In genomic region chr17:49997256-49997735, GRCh38 we compare ENCODE assay signal across 2 cellular contexts.
TF ChIP-seq lines count a peak whose summit lies in the region.

No MANE protein-coding gene starts in this region.

TF ChIP-seq in GM23338, 12 proteins besides CTCF, POLR2A, EP300 and RAD21:
- no peak for TF ChIP-seq STAT1 (IDR thresholded peaks at IDR 0.05; ENCODE audit: unreplicated experiment)
- TF ChIP-seq EZH2phosphoT487 (IDR thresholded peaks at IDR 0.05; ENCODE audit: unreplicated experiment), result no peak
- peak; percentile 8 for TF ChIP-seq EZH2 (IDR thresholded peaks at IDR 0.05; ENCODE audit: low read depth, unreplicated experiment)

TF ChIP-seq in H1, 55 proteins besides CTCF, POLR2A, EP300 and RAD21:
- TF ChIP-seq CHD1 (IDR thresholded peaks at IDR 0.05; ENCODE audit: low read depth, low read length), result no peak
- no peak for TF ChIP-seq POU5F1 (IDR thresholded peaks at IDR 0.05; ENCODE audit: low read depth, low read length)
- no peak for TF ChIP-seq SP1 (IDR thresholded peaks at IDR 0.05; ENCODE audit: low read depth, low read length)
- no peak for TF ChIP-seq HDAC6 (IDR thresholded peaks at IDR 0.05; ENCODE audit: low read depth, low read length)
- TF ChIP-seq PHF8 (conservative IDR thresholded peaks at IDR 0.05; ENCODE audit: low read depth, low read length), result no peak
- TF ChIP-seq CBX5 (IDR thresholded peaks at IDR 0.05; ENCODE audit: low read depth, low read length), result no peak
- TF ChIP-seq JUND (IDR thresholded peaks at IDR 0.05; ENCODE audit: low read length), result no peak
- TF ChIP-seq ATF2 (IDR thresholded peaks at IDR 0.05; ENCODE audit: low read length), result no peak
